In the genomic region with DNA sequence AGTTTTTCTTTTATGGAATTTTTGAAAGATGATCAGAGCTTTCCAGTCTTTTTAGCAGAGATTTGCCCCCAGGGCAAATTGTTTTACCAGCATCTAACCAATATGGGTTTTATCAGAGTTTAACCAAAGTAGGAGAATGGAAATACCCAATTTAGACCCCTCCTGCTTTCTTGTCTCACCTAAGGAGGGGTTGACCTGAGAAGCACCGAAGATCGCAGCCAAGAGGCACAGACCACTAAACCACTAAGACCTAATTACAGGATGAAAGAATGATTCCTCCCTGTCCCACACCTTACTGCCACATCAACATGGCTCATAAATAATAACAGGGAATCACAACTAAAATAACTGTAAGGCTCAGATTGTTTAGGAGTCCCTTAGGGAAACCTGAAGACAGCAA, we compare ENCODE assay signal across 9 cellular contexts.
"Had no signal": no experiment of that assay in that cellular context is flagged by ENCODE, and none has a peak within 500 bp of the region (broad histone marks: within the 10 kb centered on the region; RNA-seq: fewer than 3 reads in every experiment).

No MANE protein-coding gene starts in this region.

- H3K4me1 Mint-ChIP-seq: IgD-negative memory B cell had no signal

- H3K9ac ChIP-seq: KMS-11 had no signal

- H3K27ac Mint-ChIP-seq: IgD-negative memory B cell had no signal

- ATAC-seq: HepG2, K562 had no signal

- FAIRE-seq: HepG2, HTR-8/SVneo, K562 had no signal

- H3K4me3 Mint-ChIP-seq: IgD-negative memory B cell had no signal

- H3K4me3 ChIP-seq: K562 had no signal

- H3K4me2 ChIP-seq: KMS-11 had no signal

- H3K27me3 Mint-ChIP-seq: IgD-negative memory B cell had no signal

- H3K27ac ChIP-seq: HL-60, KMS-11 had no signal

- DNase-seq: IMR-90, KBM-7, KG1 had no signal
